18 cellular contexts compared by ENCODE assay signal in genomic region chrX:48626401-48627298, GRCh38.
"Had no signal": no experiment of that assay in that cellular context is flagged by ENCODE, and none has a peak within 500 bp of the region (broad histone marks: within the 10 kb centered on the region; RNA-seq: fewer than 3 reads in every experiment).

No MANE protein-coding gene starts in this region.

- H3K27me3 ChIP-seq: gastroesophageal sphincter, transverse colon had no signal

- H3K27ac ChIP-seq: epithelial cell of prostate, gastroesophageal sphincter, transverse colon had no signal

- H3K27ac Mint-ChIP-seq: activated CD8-positive, alpha-beta T cell treated with anti-CD3 and anti-CD28 coated beads, Interleukin-2, amount 10 ng/mL, durations not matched to agents 7 days and 5 days; activated naive CD8-positive, alpha-beta T cell treated with anti-CD3 and anti-CD28 coated beads for 36 hours; brain; effector memory CD8-positive, alpha-beta T cell; T-helper 17 cell; WTC11 had no signal

- H3K9me3 Mint-ChIP-seq: activated naive CD8-positive, alpha-beta T cell treated with anti-CD3 and anti-CD28 coated beads for 36 hours; effector memory CD8-positive, alpha-beta T cell; neural crest cell; WTC11 had no signal

- H3K4me3 Mint-ChIP-seq: activated CD8-positive, alpha-beta T cell treated with anti-CD3 and anti-CD28 coated beads, Interleukin-2, amount 10 ng/mL, durations not matched to agents 7 days and 5 days; activated naive CD8-positive, alpha-beta T cell treated with anti-CD3 and anti-CD28 coated beads for 36 hours; brain; effector memory CD8-positive, alpha-beta T cell; neural crest cell; T-helper 17 cell; WTC11 had no signal

- DNase-seq: activated CD4-positive, alpha-beta T cell treated with anti-CD3 and anti-CD28 coated beads for 48 hours; activated CD8-positive, alpha-beta memory T cell treated with anti-CD3 and anti-CD28 coated beads, Interleukin-2, amount 50 U/mL, for 4 hours; activated CD8-positive, alpha-beta T cell treated with anti-CD3 and anti-CD28 coated beads, Interleukin-2, amount 10 ng/mL, durations not matched to agents 7 days and 5 days; activated gamma-delta T cell treated with Interleukin-2 at 50 U/mL for 16 hours; activated naive CD8-positive, alpha-beta T cell treated with anti-CD3 and anti-CD28 coated beads for 36 hours; effector memory CD8-positive, alpha-beta T cell; islet precursor cell; stimulated activated CD4-positive, alpha-beta T cell treated with anti-CD3 and anti-CD28 coated beads, Interleukin-2, amount 100 ng/mL, for 48 hours; stimulated activated naive CD4-positive, alpha-beta T cell treated with Interleukin-2 at 50 U/mL for 16 hours; substantia nigra; T-helper 17 cell; transverse colon had no signal

- H3K27me3 Mint-ChIP-seq: activated naive CD8-positive, alpha-beta T cell treated with anti-CD3 and anti-CD28 coated beads for 36 hours; brain; effector memory CD8-positive, alpha-beta T cell; T-helper 17 cell had no signal

- H3K36me3 ChIP-seq: gastroesophageal sphincter, transverse colon had no signal

- H3K4me1 Mint-ChIP-seq: brain, T-helper 17 cell had no signal

- H3K9me3 ChIP-seq: gastroesophageal sphincter, transverse colon had no signal

- H3K36me3 Mint-ChIP-seq: activated naive CD8-positive, alpha-beta T cell treated with anti-CD3 and anti-CD28 coated beads for 36 hours; brain; WTC11 had no signal

- H3K4me3 ChIP-seq: gastroesophageal sphincter, lung, transverse colon had no signal

- ATAC-seq: activated CD8-positive, alpha-beta T cell treated with anti-CD3 and anti-CD28 coated beads, Interleukin-2, amount 10 ng/mL, durations not matched to agents 7 days and 5 days; effector memory CD8-positive, alpha-beta T cell; gastroesophageal sphincter; T-helper 17 cell; WTC11 had no signal
